Comparison of ENCODE assay signal across 2 cellular contexts in the genomic region with DNA sequence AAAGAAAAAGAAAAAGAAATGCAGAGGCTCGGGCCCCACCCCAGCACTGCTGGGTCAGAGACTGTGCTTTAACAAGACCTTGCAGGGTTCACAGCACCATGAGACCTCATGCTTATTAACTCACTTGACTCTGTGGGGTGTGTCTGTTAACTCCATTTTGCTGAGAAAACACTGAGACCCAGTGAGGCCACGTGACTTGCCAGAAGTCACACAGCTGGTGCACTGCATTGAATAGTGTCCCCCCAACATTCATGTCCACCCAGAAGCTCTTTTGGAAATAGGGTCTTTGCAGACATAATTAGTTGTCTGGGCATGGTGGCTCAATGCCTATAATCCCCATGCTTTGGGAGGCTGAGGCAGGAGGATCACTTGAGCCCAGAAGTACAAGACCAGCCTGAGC.
A peak's percentile ranks its signal among the peaks of the same experiment; 100 is the strongest.
TF ChIP-seq lines count a peak whose summit lies in the region.

No MANE protein-coding gene starts in this region.

TF ChIP-seq in WTC11, 78 proteins besides CTCF, POLR2A, EP300 and RAD21:
- no peak for TF ChIP-seq ATF1 (CRISPR knock-in tag; IDR thresholded peaks at IDR 0.05)
- no peak for TF ChIP-seq CBFB (CRISPR knock-in tag; IDR thresholded peaks at IDR 0.05; ENCODE audit: low read depth)
- TF ChIP-seq, protein P1, sequence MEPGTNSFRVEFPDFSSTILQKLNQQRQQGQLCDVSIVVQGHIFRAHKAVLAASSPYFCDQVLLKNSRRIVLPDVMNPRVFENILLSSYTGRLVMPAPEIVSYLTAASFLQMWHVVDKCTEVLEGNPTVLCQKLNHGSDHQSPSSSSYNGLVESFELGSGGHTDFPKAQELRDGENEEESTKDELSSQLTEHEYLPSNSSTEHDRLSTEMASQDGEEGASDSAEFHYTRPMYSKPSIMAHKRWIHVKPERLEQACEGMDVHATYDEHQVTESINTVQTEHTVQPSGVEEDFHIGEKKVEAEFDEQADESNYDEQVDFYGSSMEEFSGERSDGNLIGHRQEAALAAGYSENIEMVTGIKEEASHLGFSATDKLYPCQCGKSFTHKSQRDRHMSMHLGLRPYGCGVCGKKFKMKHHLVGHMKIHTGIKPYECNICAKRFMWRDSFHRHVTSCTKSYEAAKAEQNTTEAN (CRISPR knock-in tag; IDR thresholded peaks at IDR 0.05): no peak
- no peak for TF ChIP-seq EMX1 (CRISPR knock-in tag; IDR thresholded peaks at IDR 0.05)

TF ChIP-seq in HepG2, 621 proteins besides CTCF, POLR2A, EP300 and RAD21:
- TF ChIP-seq, protein P2, sequence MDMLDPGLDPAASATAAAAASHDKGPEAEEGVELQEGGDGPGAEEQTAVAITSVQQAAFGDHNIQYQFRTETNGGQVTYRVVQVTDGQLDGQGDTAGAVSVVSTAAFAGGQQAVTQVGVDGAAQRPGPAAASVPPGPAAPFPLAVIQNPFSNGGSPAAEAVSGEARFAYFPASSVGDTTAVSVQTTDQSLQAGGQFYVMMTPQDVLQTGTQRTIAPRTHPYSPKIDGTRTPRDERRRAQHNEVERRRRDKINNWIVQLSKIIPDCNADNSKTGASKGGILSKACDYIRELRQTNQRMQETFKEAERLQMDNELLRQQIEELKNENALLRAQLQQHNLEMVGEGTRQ (IDR thresholded peaks at IDR 0.05; ENCODE audit: low read depth, low read length): peak; percentile 16; the same call in 1 of the 2 replicates
- TF ChIP-seq, protein P2 (CRISPR knock-in tag; IDR thresholded peaks at IDR 0.05; ENCODE audit: borderline replicate concordance): no peak
- no peak for TF ChIP-seq ZNF335 (CRISPR knock-in tag; IDR thresholded peaks at IDR 0.05)
TF ChIP-seq in HepG2: peak in this region for 1.
